ENCODE assay signal across 16 cellular contexts in genomic region chr2:220452561-220452960, GRCh38.
DNase-seq lines count a peak whose midpoint lies in the region; ATAC-seq and TF ChIP-seq lines count a peak whose summit lies in the region.
"Had no signal": no experiment of that assay in that cellular context is flagged by ENCODE, and none has a peak within 500 bp of the region (broad histone marks: within the 10 kb centered on the region; RNA-seq: fewer than 3 reads in every experiment).

No MANE protein-coding gene starts in this region.

- H3K27ac Mint-ChIP-seq in activated naive CD8-positive, alpha-beta T cell treated with anti-CD3 and anti-CD28 coated beads for 36 hours, result no peak overlapping the region
- no peak overlapping the region for H3K27ac Mint-ChIP-seq in activated CD4-positive, alpha-beta T cell treated with anti-CD3 and anti-CD28 coated beads for 36 hours
- H3K27ac Mint-ChIP-seq: B cell; CD4-positive, alpha-beta T cell; HFFc6 had no signal

- CTCF ChIA-PET in activated CD4-positive, alpha-beta T cell treated with anti-CD3 and anti-CD28 coated beads for 36 hours (lab: Charles Lee), result no interaction called here

- POLR2A ChIA-PET in activated CD4-positive, alpha-beta T cell treated with anti-CD3 and anti-CD28 coated beads for 36 hours (lab: Charles Lee), result no interaction called here

- intact Hi-C loops in activated CD4-positive, alpha-beta T cell treated with anti-CD3 and anti-CD28 coated beads for 36 hours (cut with DNase I, micrococcal nuclease), result no loop called here

- H3K9me3 Mint-ChIP-seq in activated naive CD8-positive, alpha-beta T cell treated with anti-CD3 and anti-CD28 coated beads for 36 hours, result no peaks in the 10 kb centered on the region
- no peaks in the 10 kb centered on the region for H3K9me3 Mint-ChIP-seq in activated CD4-positive, alpha-beta T cell treated with anti-CD3 and anti-CD28 coated beads for 36 hours (ENCODE audit: low read depth)
- H3K9me3 Mint-ChIP-seq: CD4-positive, alpha-beta T cell; HFFc6 had no signal

- H3K36me3 Mint-ChIP-seq in activated naive CD8-positive, alpha-beta T cell treated with anti-CD3 and anti-CD28 coated beads for 36 hours, result no peaks in the 10 kb centered on the region
- H3K36me3 Mint-ChIP-seq in activated CD4-positive, alpha-beta T cell treated with anti-CD3 and anti-CD28 coated beads for 36 hours (ENCODE audit: low read depth), result no peaks in the 10 kb centered on the region

- no peaks in the 10 kb centered on the region for H3K4me1 Mint-ChIP-seq in activated naive CD8-positive, alpha-beta T cell treated with anti-CD3 and anti-CD28 coated beads for 36 hours
- H3K4me1 Mint-ChIP-seq in activated CD4-positive, alpha-beta T cell treated with anti-CD3 and anti-CD28 coated beads for 36 hours, result no peaks in the 10 kb centered on the region
- H3K4me1 Mint-ChIP-seq: B cell had no signal

- no peak for ATAC-seq in GM21529 (IDR thresholded peaks at IDR 0.05; ENCODE audit: unreplicated experiment)
- no peak for ATAC-seq in activated CD4-positive, alpha-beta T cell treated with anti-CD3 and anti-CD28 coated beads for 36 hours

- no peaks in the 10 kb centered on the region for H3K27me3 Mint-ChIP-seq in activated naive CD8-positive, alpha-beta T cell treated with anti-CD3 and anti-CD28 coated beads for 36 hours
- peaks cover 2% of the 10 kb centered on the region for H3K27me3 Mint-ChIP-seq in activated CD4-positive, alpha-beta T cell treated with anti-CD3 and anti-CD28 coated beads for 36 hours
- H3K27me3 Mint-ChIP-seq: CD4-positive, alpha-beta T cell had no signal

- TF ChIP-seq CTCF in fibroblast of villous mesenchyme (IDR thresholded peaks at IDR 0.05; ENCODE audit: insufficient read depth, low read depth, low read length), result no peak

- no peak overlapping the region for H3K4me3 ChIP-seq in fibroblast of villous mesenchyme (ENCODE audit: low read depth, low read length)

- DNase-seq in DMS79 treated with DMSO at 0.1 percent for 48 hours (lab: John Stamatoyannopoulos, UW) (peak; percentile 6), DMS79 (lab: John Stamatoyannopoulos, UW) (no peak), amniotic epithelial cell (ENCODE audit: low read depth) (peak; percentile 82), fibroblast of villous mesenchyme (ENCODE audit: low read depth) (peak; percentile 1)
- DNase-seq in stimulated activated CD4-positive, alpha-beta T cell treated with anti-CD3 and anti-CD28 coated beads, Interleukin-2, amount 100 ng/mL, for 24 hours, result no peak
- no peak for DNase-seq in activated naive CD8-positive, alpha-beta T cell treated with anti-CD3 and anti-CD28 coated beads for 36 hours
- DNase-seq in activated CD4-positive, alpha-beta T cell treated with anti-CD3 and anti-CD28 coated beads for 36 hours, result no peak
- DNase-seq: C1 segment of cervical spinal cord; Calu3; CD4-positive, alpha-beta T cell; DMS 273 treated with DMSO at 0.1 percent for 48 hours; GDM1; HCEC 1CT; HFFc6 had no signal

- no peak overlapping the region for H3K4me3 Mint-ChIP-seq in activated naive CD8-positive, alpha-beta T cell treated with anti-CD3 and anti-CD28 coated beads for 36 hours
- H3K4me3 Mint-ChIP-seq in activated CD4-positive, alpha-beta T cell treated with anti-CD3 and anti-CD28 coated beads for 36 hours, result no peak overlapping the region
- H3K4me3 Mint-ChIP-seq: B cell; CD4-positive, alpha-beta T cell; HFFc6 had no signal

Comparison
In these comparisons a context has a peak if more than half of its experiments do, and no peak if none do; other contexts are left out.
1. DNase-seq: peak in DMS79 treated with DMSO at 0.1 percent for 48 hours (single experiment), amniotic epithelial cell (single experiment) and fibroblast of villous mesenchyme (single experiment); none in DMS79 (single experiment), stimulated activated CD4-positive, alpha-beta T cell treated with anti-CD3 and anti-CD28 coated beads, Interleukin-2, amount 100 ng/mL, for 24 hours (0 of 2), activated naive CD8-positive, alpha-beta T cell treated with anti-CD3 and anti-CD28 coated beads for 36 hours (single experiment) and activated CD4-positive, alpha-beta T cell treated with anti-CD3 and anti-CD28 coated beads for 36 hours (single experiment).